In the genomic region with DNA sequence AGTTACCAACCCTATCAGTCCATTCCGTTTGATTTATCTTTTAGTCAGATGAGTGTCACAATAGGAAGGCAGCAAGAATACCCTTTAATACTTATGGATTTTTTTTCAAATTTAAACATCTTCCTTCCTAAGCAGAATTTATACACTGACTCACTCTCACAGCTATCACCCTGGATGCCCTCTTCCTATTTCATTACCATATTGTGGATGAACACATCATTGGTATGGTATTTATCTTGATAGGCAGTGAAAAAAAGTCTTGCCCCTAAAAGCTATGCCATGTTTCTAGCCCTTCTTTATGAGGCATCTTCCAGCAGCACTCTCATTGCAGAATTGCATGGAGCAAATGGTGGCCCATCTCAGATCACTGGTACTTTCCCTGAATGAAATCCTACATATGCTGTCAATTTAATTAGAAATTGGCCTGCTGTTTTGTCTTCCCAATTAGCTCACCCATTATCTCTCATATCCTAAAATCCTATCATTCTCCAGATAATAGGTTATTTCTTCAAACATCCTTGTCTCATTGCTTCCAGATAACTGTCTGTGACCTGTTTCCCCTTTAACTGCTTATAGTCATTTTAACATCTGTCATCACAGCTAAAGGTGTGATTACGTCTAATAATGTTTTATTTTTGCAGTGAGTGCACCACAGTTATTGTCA, we compare ENCODE assay signal across 20 cellular contexts.
DNase-seq lines count a peak whose midpoint lies in the region; ATAC-seq and TF ChIP-seq lines count a peak whose summit lies in the region.
"Had no signal": no experiment of that assay in that cellular context is flagged by ENCODE, and none has a peak within 500 bp of the region (broad histone marks: within the 10 kb centered on the region; RNA-seq: fewer than 3 reads in every experiment).

No MANE protein-coding gene starts in this region.

- H3K27me3 Mint-ChIP-seq in stimulated activated naive CD8-positive, alpha-beta T cell treated with anti-CD3 and anti-CD28 coated beads, Interleukin-15, amount 100 ng/mL, for 72 hours, result peaks cover 7% of the 10 kb centered on the region
- H3K27me3 Mint-ChIP-seq: activated CD4-positive, alpha-beta T cell treated with anti-CD3 and anti-CD28 coated beads, Interleukin-2, amount 10 ng/mL, durations not matched to agents 7 days and 5 days had no signal

- ATAC-seq in stimulated activated naive CD8-positive, alpha-beta T cell treated with anti-CD3 and anti-CD28 coated beads, Interleukin-15, amount 100 ng/mL, for 72 hours, result no peak
- ATAC-seq: activated T-cell treated with anti-CD3 and anti-CD28 coated beads, Interleukin-2, amount 50 U/mL, for 72 hours; gastroesophageal sphincter; mucosa of descending colon had no signal

- no peak overlapping the region for H3K4me3 ChIP-seq in astrocyte of the spinal cord (ENCODE audit: low read depth, low read length)
- H3K4me3 ChIP-seq: gastroesophageal sphincter, mucosa of descending colon had no signal

- no peak overlapping the region for H3K4me3 Mint-ChIP-seq in stimulated activated naive CD8-positive, alpha-beta T cell treated with anti-CD3 and anti-CD28 coated beads, Interleukin-15, amount 100 ng/mL, for 72 hours
- H3K4me3 Mint-ChIP-seq: activated CD4-positive, alpha-beta T cell treated with anti-CD3 and anti-CD28 coated beads, Interleukin-2, amount 10 ng/mL, durations not matched to agents 7 days and 5 days; activated T-cell treated with anti-CD3 and anti-CD28 coated beads, Interleukin-2, amount 50 U/mL, for 72 hours; H9; immature natural killer cell had no signal

- no peak for TF ChIP-seq CTCF in astrocyte of the spinal cord (IDR thresholded peaks at IDR 0.05; ENCODE audit: low read depth, low read length)

- peak overlapping the region in 1 of 2 donors; percentile 9 for H3K27ac Mint-ChIP-seq in stimulated activated naive CD8-positive, alpha-beta T cell treated with anti-CD3 and anti-CD28 coated beads, Interleukin-15, amount 100 ng/mL, for 72 hours
- H3K27ac Mint-ChIP-seq: activated CD4-positive, alpha-beta T cell treated with anti-CD3 and anti-CD28 coated beads, Interleukin-2, amount 10 ng/mL, durations not matched to agents 7 days and 5 days; activated T-cell treated with anti-CD3 and anti-CD28 coated beads, Interleukin-2, amount 50 U/mL, for 72 hours; H9; immature natural killer cell had no signal

- in situ Hi-C loops in astrocyte of the spinal cord (cut with HindIII; ENCODE audit: low sequenced_read_pairs), result no loop called here

- H3K9me3 Mint-ChIP-seq in stimulated activated naive CD8-positive, alpha-beta T cell treated with anti-CD3 and anti-CD28 coated beads, Interleukin-15, amount 100 ng/mL, for 72 hours, result peaks cover 5 to 6% of the 10 kb centered on the region in 2 donors
- H3K9me3 Mint-ChIP-seq: activated CD4-positive, alpha-beta T cell treated with anti-CD3 and anti-CD28 coated beads, Interleukin-2, amount 10 ng/mL, durations not matched to agents 7 days and 5 days; immature natural killer cell had no signal

- DNase-seq in AG08396 (ENCODE audit: low spot score) (peak; percentile 4), LHCN-M2 (ENCODE audit: low read depth) (peak; percentile 77), astrocyte of the spinal cord (ENCODE audit: low read depth, low spot score) (peak; percentile 65), kidney glomerular epithelial cell (lab: John Stamatoyannopoulos, UW) (peak; percentile 62), nucleus accumbens (lab: John Stamatoyannopoulos, UW) (no peak), NCI-H1436 treated with DMSO at 0.1 percent for 48 hours (lab: John Stamatoyannopoulos, UW) (no peak), DMS 273 treated with DMSO at 0.1 percent for 48 hours (lab: John Stamatoyannopoulos, UW) (no peak)
- no peak for DNase-seq in stimulated activated naive CD8-positive, alpha-beta T cell treated with anti-CD3 and anti-CD28 coated beads, Interleukin-15, amount 100 ng/mL, for 72 hours
- DNase-seq: activated CD4-positive, alpha-beta T cell treated with anti-CD3 and anti-CD28 coated beads, Interleukin-2, amount 10 ng/mL, durations not matched to agents 7 days and 5 days; activated T-cell treated with anti-CD3 and anti-CD28 coated beads, Interleukin-2, amount 50 U/mL, for 72 hours; amygdala; BE2C; H9; immature natural killer cell; Karpas-422; mucosa of descending colon; NCI-H187 treated with DMSO at 0.1 percent for 48 hours; SHP77; T1000 had no signal

- no peaks in the 10 kb centered on the region for H3K4me1 Mint-ChIP-seq in stimulated activated naive CD8-positive, alpha-beta T cell treated with anti-CD3 and anti-CD28 coated beads, Interleukin-15, amount 100 ng/mL, for 72 hours
- H3K4me1 Mint-ChIP-seq: activated CD4-positive, alpha-beta T cell treated with anti-CD3 and anti-CD28 coated beads, Interleukin-2, amount 10 ng/mL, durations not matched to agents 7 days and 5 days; immature natural killer cell had no signal

Comparison
In these comparisons a context has a peak if more than half of its experiments do, and no peak if none do; other contexts are left out.
1. DNase-seq: peak in AG08396 (single experiment), LHCN-M2 (single experiment), astrocyte of the spinal cord (single experiment) and kidney glomerular epithelial cell (single experiment); none in nucleus accumbens (0 of 56), NCI-H1436 treated with DMSO at 0.1 percent for 48 hours (single experiment), DMS 273 treated with DMSO at 0.1 percent for 48 hours (single experiment) and stimulated activated naive CD8-positive, alpha-beta T cell treated with anti-CD3 and anti-CD28 coated beads, Interleukin-15, amount 100 ng/mL, for 72 hours (0 of 2).